Comparison of ENCODE assay signal across 14 cellular contexts in the genomic region with DNA sequence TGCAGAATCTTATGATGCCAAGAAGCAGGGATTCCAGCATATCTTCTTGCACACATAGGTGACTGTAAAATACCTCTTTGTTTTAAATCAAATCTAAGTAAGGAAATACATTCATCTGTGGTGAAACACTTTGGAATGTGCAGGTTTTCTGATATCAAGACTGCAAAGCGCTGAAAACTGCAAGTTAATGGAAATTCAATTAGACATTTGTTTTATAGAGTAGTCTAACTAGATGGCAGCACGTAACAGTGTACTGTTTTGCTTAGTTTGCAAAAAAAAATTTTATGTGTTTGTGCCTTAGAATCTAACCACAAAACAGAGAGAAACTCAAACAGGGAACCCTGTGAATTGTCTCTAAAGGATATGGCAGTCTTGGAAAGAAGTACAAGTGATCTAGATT.
DNase-seq lines count a peak whose midpoint lies in the region; ATAC-seq and TF ChIP-seq lines count a peak whose summit lies in the region.
"Had no signal": no experiment of that assay in that cellular context is flagged by ENCODE, and none has a peak within 500 bp of the region (broad histone marks: within the 10 kb centered on the region; RNA-seq: fewer than 3 reads in every experiment).

No MANE protein-coding gene starts in this region.

- H3K36me3 ChIP-seq in brain microvascular endothelial cell (replicated peaks): no peaks in the 10 kb centered on the region
- H3K36me3 ChIP-seq in mesenchymal stem cell (ENCODE audit: control insufficient read depth in 1 of 2, insufficient read depth in 2 of 2, low read depth in 1 of 2, low read length in 2 of 2): no peaks in the 10 kb centered on the region

- TF ChIP-seq CTCF in AG04449 (IDR thresholded peaks at IDR 0.05; ENCODE audit: insufficient read depth, low read length, missing control alignments) (no peak), LNCAP (IDR thresholded peaks at IDR 0.05) (peak; percentile 35), brain microvascular endothelial cell (IDR thresholded peaks at IDR 0.05; ENCODE audit: low read depth, low read length, missing control alignments) (no peak)

- H3K79me1 ChIP-seq in mesenchymal stem cell (replicated peaks; ENCODE audit: low read length, poor library complexity, severe bottlenecking): no peaks in the 10 kb centered on the region

- H2BK12ac ChIP-seq in mesenchymal stem cell (ENCODE audit: low read length in 2 of 2): no peak overlapping the region

- ATAC-seq in HG03432 (IDR thresholded peaks at IDR 0.05; ENCODE audit: unreplicated experiment): no peak
- ATAC-seq: activated CD8-positive, alpha-beta T cell treated with anti-CD3 and anti-CD28 coated beads for 36 hours had no signal

- CTCF ChIA-PET in AG04449 (lab: Yijun Ruan, JAX): interaction anchor here (0.9 to 1.4 kb wide), 3 partner anchors 16 to 364 kb away, joined by 3 to 4 read pairs (median 3); no protein-coding TSS in a partner anchor

- H2AK5ac ChIP-seq in mesenchymal stem cell (ENCODE audit: low read length, severe bottlenecking): no peak overlapping the region

- no peak overlapping the region for H2AFZ ChIP-seq in mesenchymal stem cell (ENCODE audit: low read depth, low read length)

- no peaks in the 10 kb centered on the region for H3K9me3 ChIP-seq in mesenchymal stem cell (ENCODE audit: control insufficient read depth, low read length)
- H3K9me3 ChIP-seq: left ventricle myocardium inferior had no signal

- in situ Hi-C loops in brain microvascular endothelial cell (cut with HindIII; ENCODE audit: low pct_ligation_motif_present, low sequenced_read_pairs): no loop called here

- H3K4ac ChIP-seq in mesenchymal stem cell (ENCODE audit: low read depth in 1 of 2, low read length in 2 of 2): no peak overlapping the region

- H3K27me3 ChIP-seq in brain microvascular endothelial cell (replicated peaks) (no peaks in the 10 kb centered on the region), mesenchymal stem cell (ENCODE audit: control insufficient read depth in 1 of 2, insufficient read depth in 1 of 2, low read length in 2 of 2) (no peaks in the 10 kb centered on the region)
- H3K27me3 ChIP-seq: dorsolateral prefrontal cortex had no signal

- H3K23ac ChIP-seq in mesenchymal stem cell (ENCODE audit: low read length in 2 of 2): no peak overlapping the region

- no peaks in the 10 kb centered on the region for H3K4me1 ChIP-seq in mesenchymal stem cell (ENCODE audit: control insufficient read depth, insufficient read depth, low read depth, low read length)
- H3K4me1 ChIP-seq: left ventricle myocardium inferior had no signal

- no peak for DNase-seq in AG04449 (ENCODE audit: low read depth, low spot score)
- peak; percentile 27 for DNase-seq in brain microvascular endothelial cell
- DNase-seq in mesenchymal stem cell: no peak
- no peak for DNase-seq in T1000 (lab: John Stamatoyannopoulos, UW)
- DNase-seq in retina: no peak
- DNase-seq in NOMO-1 treated with DMSO at 0.1 percent for 48 hours (lab: John Stamatoyannopoulos, UW; ENCODE audit: unreplicated experiment): no peak
- DNase-seq: activated CD8-positive, alpha-beta T cell treated with anti-CD3 and anti-CD28 coated beads for 36 hours; dorsolateral prefrontal cortex; left ventricle myocardium inferior; naive B cell; NCI-H446 treated with DMSO at 0.1 percent for 48 hours; posterior cingulate gyrus had no signal

- no peak overlapping the region for H2BK120ac ChIP-seq in mesenchymal stem cell (ENCODE audit: low read depth, low read length)

- no peak overlapping the region for H3K14ac ChIP-seq in mesenchymal stem cell (ENCODE audit: low read length in 2 of 2)

- peak overlapping the region; percentile 94 for H3K27ac ChIP-seq in brain microvascular endothelial cell
- H3K27ac ChIP-seq in mesenchymal stem cell (ENCODE audit: low read length, poor library complexity, severe bottlenecking): peak overlapping the region; percentile 53
- H3K27ac ChIP-seq: dorsolateral prefrontal cortex, left ventricle myocardium inferior had no signal

- H2BK15ac ChIP-seq in mesenchymal stem cell (ENCODE audit: low read depth, poor library complexity, severe bottlenecking): no peak overlapping the region

- POLR2A ChIA-PET in AG04449 (lab: Yijun Ruan, JAX): interaction anchor here (2.3 kb wide), 1 partner anchor 363 kb away, joined by 7 read pairs; the partner anchor contains the start of gene TWIST1

- peak overlapping the region; percentile 82 for H3K9ac ChIP-seq in mesenchymal stem cell (ENCODE audit: low read length)

- H4K8ac ChIP-seq in mesenchymal stem cell (ENCODE audit: low read length): no peak overlapping the region

- peak overlapping the region; percentile 4 for H3K4me2 ChIP-seq in mesenchymal stem cell (ENCODE audit: low read length, poor library complexity, severe bottlenecking)

- H2BK5ac ChIP-seq in mesenchymal stem cell (ENCODE audit: low read depth, low read length, poor library complexity, severe bottlenecking): no peak overlapping the region

- no peak overlapping the region for H4K91ac ChIP-seq in mesenchymal stem cell (ENCODE audit: low read length)

- H3K4me3 ChIP-seq in AG04449 (ENCODE audit: low read depth, low read length) (peak overlapping the region; percentile 32), brain microvascular endothelial cell (ENCODE audit: low read depth, low read length) (peak overlapping the region; percentile 6), mesenchymal stem cell (ENCODE audit: insufficient read depth in 1 of 2, low read depth in 1 of 2, low read length in 2 of 2) (peak overlapping the region in 1 of 2 experiments; percentile 65)
- H3K4me3 ChIP-seq: dorsolateral prefrontal cortex, left ventricle myocardium inferior had no signal

- no peak overlapping the region for H3K18ac ChIP-seq in mesenchymal stem cell (ENCODE audit: low read depth in 1 of 2, low read length in 2 of 2)

- WGBS in mesenchymal stem cell: 86% methylated on average over 2 of the region's 2 CpGs
